ENCODE assay signal across 22 cellular contexts in the genomic region with DNA sequence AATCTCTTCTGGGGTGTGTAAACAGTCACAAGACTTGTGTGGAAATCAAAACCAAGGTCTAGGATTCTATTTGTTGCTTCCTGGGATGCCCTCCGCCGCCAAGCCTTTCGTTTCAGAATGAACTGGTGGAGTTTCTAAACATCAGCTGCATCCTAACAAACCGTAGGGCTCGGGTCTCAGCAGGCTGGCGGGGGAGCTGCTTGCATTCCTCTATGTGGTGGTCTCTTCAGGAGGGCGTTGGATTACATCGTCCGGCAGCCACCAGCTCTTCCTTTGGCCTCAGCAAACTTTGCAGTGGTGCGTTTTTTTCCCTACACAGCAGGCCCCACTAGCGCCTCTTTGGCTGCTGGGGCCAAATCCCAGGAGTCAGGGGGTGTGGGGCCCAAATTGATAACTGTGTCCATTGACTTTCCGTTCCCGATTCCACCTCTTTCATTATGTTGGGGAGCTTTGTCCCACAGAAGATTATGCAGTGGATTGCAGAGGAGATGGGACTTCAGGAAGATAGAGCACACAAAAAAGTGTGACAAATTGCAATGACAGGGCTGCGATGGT.
A peak's percentile ranks its signal among the peaks of the same experiment; 100 is the strongest.
DNase-seq lines count a peak whose midpoint lies in the region; ATAC-seq and TF ChIP-seq lines count a peak whose summit lies in the region.
"Had no signal": no experiment of that assay in that cellular context is flagged by ENCODE, and none has a peak within 500 bp of the region (broad histone marks: within the 10 kb centered on the region; RNA-seq: fewer than 3 reads in every experiment).

No MANE protein-coding gene starts in this region.

- no peak overlapping the region for H3K14ac ChIP-seq in neuronal stem cell (ENCODE audit: low read length)

- no peaks in the 10 kb centered on the region for H3K79me1 ChIP-seq in mesendoderm (ENCODE audit: low read length)
- no peaks in the 10 kb centered on the region for H3K79me1 ChIP-seq in neuronal stem cell (ENCODE audit: low read depth, low read length)

- no peaks in the 10 kb centered on the region for H3K27me3 Mint-ChIP-seq in stimulated activated naive CD8-positive, alpha-beta T cell treated with anti-CD3 and anti-CD28 coated beads, Interleukin-15, amount 100 ng/mL, for 72 hours

- no peak for ATAC-seq in stimulated activated naive CD8-positive, alpha-beta T cell treated with anti-CD3 and anti-CD28 coated beads, Interleukin-15, amount 100 ng/mL, for 72 hours
- ATAC-seq in right lobe of liver = no peak
- ATAC-seq: K562, PC-3 had no signal

- DNase-seq in H7 (peak; percentile 8), ecto neural progenitor cell (ENCODE audit: low spot score) (peak; percentile 87), mesendoderm (peak; percentile 3), neuronal stem cell (ENCODE audit: low spot score) (peak; percentile 39), foreskin fibroblast (no peak), right lobe of liver (no peak)
- DNase-seq in stimulated activated naive CD8-positive, alpha-beta T cell treated with anti-CD3 and anti-CD28 coated beads, Interleukin-15, amount 100 ng/mL, for 72 hours = no peak
- DNase-seq: AML-193; Calu3; CD8-positive, alpha-beta memory T cell; DMS153; GDM1; MM.1S; NCI-H1048; NCI-H1417 treated with DMSO at 0.1 percent for 48 hours; NCI-H187; NCI-H446; NCI-H526; PC-3; Right ventricle myocardium superior had no signal

- H3K4me2 ChIP-seq in mesendoderm (ENCODE audit: low read length) (no peak overlapping the region), neuronal stem cell (ENCODE audit: insufficient read depth, low read length, poor library complexity, severe bottlenecking) (no peak overlapping the region)

- H3K4me1 ChIP-seq in mesendoderm (ENCODE audit: control insufficient read depth, low read depth, low read length) = no peaks in the 10 kb centered on the region
- H3K4me1 ChIP-seq in neuronal stem cell (ENCODE audit: control insufficient read depth in 2 of 2, insufficient read depth in 1 of 2, low read depth in 1 of 2, low read length in 2 of 2) = peaks cover 7 to 9% of the 10 kb centered on the region in 2 donors
- H3K4me1 ChIP-seq in right lobe of liver = no peaks in the 10 kb centered on the region

- H3K27ac ChIP-seq in mesendoderm (ENCODE audit: low read depth, low read length) (no peak overlapping the region), neuronal stem cell (replicated peaks; ENCODE audit: low read length) (no peak overlapping the region), right lobe of liver (no peak overlapping the region)
- H3K27ac ChIP-seq: C4-2B had no signal

- H3K27me3 ChIP-seq in H7 (ENCODE audit: control insufficient read depth, insufficient read depth, low read length) = no peaks in the 10 kb centered on the region
- H3K27me3 ChIP-seq in mesendoderm (ENCODE audit: insufficient read depth, low read length, poor library complexity) = no peaks in the 10 kb centered on the region
- no peaks in the 10 kb centered on the region for H3K27me3 ChIP-seq in neuronal stem cell (ENCODE audit: control insufficient read depth in 3 of 3, insufficient read depth in 3 of 3, low read depth in 1 of 3, low read length in 3 of 3)
- H3K27me3 ChIP-seq in right lobe of liver = no peaks in the 10 kb centered on the region

- WGBS in mesendoderm (ENCODE audit: extremely low coverage, insufficient coverage, low lambda C conversion rate) = no CpG with 5 or more reads among the region's 14 CpGs
- WGBS in neuronal stem cell (ENCODE audit: extremely low coverage in 2 of 2, insufficient read length in 2 of 2, insufficient replicate concordance in 1 of 2), 2 donors = no CpG with 5 or more reads among the region's 14 CpGs
- 97% methylated on average over 5 of the region's 14 CpGs for WGBS in right lobe of liver (ENCODE audit: insufficient coverage, low coverage, low lambda C conversion rate, missing lambda C conversion rate)

- no peak overlapping the region for H3K4me3 Mint-ChIP-seq in stimulated activated naive CD8-positive, alpha-beta T cell treated with anti-CD3 and anti-CD28 coated beads, Interleukin-15, amount 100 ng/mL, for 72 hours
- H3K4me3 Mint-ChIP-seq: CD8-positive, alpha-beta memory T cell had no signal

- peak overlapping the region; percentile 64 for H2AFZ ChIP-seq in neuronal stem cell (ENCODE audit: low read length)

- no peak overlapping the region for H2BK5ac ChIP-seq in mesendoderm (ENCODE audit: low read length)
- no peak overlapping the region for H2BK5ac ChIP-seq in neuronal stem cell (ENCODE audit: low read length)

- H2BK15ac ChIP-seq in mesendoderm (replicated peaks; ENCODE audit: low read depth) = no peak overlapping the region
- H2BK15ac ChIP-seq in neuronal stem cell (ENCODE audit: low read length) = no peak overlapping the region

- H3K56ac ChIP-seq in mesendoderm (ENCODE audit: low read length) = no peak overlapping the region

- no peak overlapping the region for H3K9ac ChIP-seq in mesendoderm (ENCODE audit: low read length)
- no peak overlapping the region for H3K9ac ChIP-seq in neuronal stem cell (ENCODE audit: low read depth, low read length, poor library complexity)

- H3K4ac ChIP-seq in mesendoderm (ENCODE audit: low read depth, low read length) (no peak overlapping the region), neuronal stem cell (ENCODE audit: low read length) (no peak overlapping the region)

- no peaks in the 10 kb centered on the region for H3K79me2 ChIP-seq in mesendoderm (ENCODE audit: control insufficient read depth, insufficient read depth, low read length)

- H2AK5ac ChIP-seq in mesendoderm (ENCODE audit: low read length) = no peak overlapping the region
- H2AK5ac ChIP-seq in neuronal stem cell (ENCODE audit: low read depth, low read length) = no peak overlapping the region

- no peak for TF ChIP-seq POLR2A in right lobe of liver (IDR thresholded peaks at IDR 0.05)

- no peak overlapping the region for H3K27ac Mint-ChIP-seq in stimulated activated naive CD8-positive, alpha-beta T cell treated with anti-CD3 and anti-CD28 coated beads, Interleukin-15, amount 100 ng/mL, for 72 hours
- H3K27ac Mint-ChIP-seq: CD8-positive, alpha-beta memory T cell had no signal

- no peak overlapping the region for H4K5ac ChIP-seq in mesendoderm (ENCODE audit: low read length)

- H3K9me3 ChIP-seq in neuronal stem cell (replicated peaks in 1 of 2; ENCODE audit: control insufficient read depth in 2 of 2, insufficient read depth in 1 of 2, low read depth in 1 of 2, low read length in 2 of 2) (peaks cover 0 to 7% of the 10 kb centered on the region in 2 donors), right lobe of liver (no peaks in the 10 kb centered on the region)

- TF ChIP-seq CTCF in foreskin fibroblast (IDR thresholded peaks at IDR 0.05; ENCODE audit: low read depth, low read length) (no peak), right lobe of liver (IDR thresholded peaks at IDR 0.05) (no peak)

- H2BK12ac ChIP-seq in neuronal stem cell (ENCODE audit: low read length) = no peak overlapping the region

- H3K4me3 ChIP-seq in H7 (ENCODE audit: insufficient read depth, low read depth, low read length) (no peak overlapping the region), mesendoderm (ENCODE audit: low read length) (no peak overlapping the region), neuronal stem cell (ENCODE audit: low read length in 2 of 2) (no peak overlapping the region), foreskin fibroblast (ENCODE audit: low read depth in 1 of 2, low read length in 2 of 2) (no peak overlapping the region), right lobe of liver (no peak overlapping the region)
- H3K4me3 ChIP-seq: K562 had no signal

- peaks cover 0 to 4% of the 10 kb centered on the region in 2 donors for H3K9me3 Mint-ChIP-seq in stimulated activated naive CD8-positive, alpha-beta T cell treated with anti-CD3 and anti-CD28 coated beads, Interleukin-15, amount 100 ng/mL, for 72 hours

- H2BK120ac ChIP-seq in mesendoderm (ENCODE audit: low read depth, low read length) = no peak overlapping the region
- no peak overlapping the region for H2BK120ac ChIP-seq in neuronal stem cell (ENCODE audit: low read depth, low read length)

- no peak overlapping the region for H4K91ac ChIP-seq in neuronal stem cell (ENCODE audit: low read depth, low read length, poor library complexity)

- intact Hi-C loops in right lobe of liver (cut with DNase I) = no loop called here

- H3K23ac ChIP-seq in mesendoderm (ENCODE audit: low read length) (no peak overlapping the region), neuronal stem cell (ENCODE audit: low read depth, low read length, poor library complexity) (no peak overlapping the region)

- no peaks in the 10 kb centered on the region for H3K4me1 Mint-ChIP-seq in stimulated activated naive CD8-positive, alpha-beta T cell treated with anti-CD3 and anti-CD28 coated beads, Interleukin-15, amount 100 ng/mL, for 72 hours
- H3K4me1 Mint-ChIP-seq: CD8-positive, alpha-beta memory T cell had no signal

- H4K8ac ChIP-seq in mesendoderm (ENCODE audit: low read depth, low read length) (no peak overlapping the region), neuronal stem cell (ENCODE audit: low read depth, low read length) (no peak overlapping the region)

- H3K18ac ChIP-seq in mesendoderm (ENCODE audit: low read length) (no peak overlapping the region), neuronal stem cell (ENCODE audit: low read length) (no peak overlapping the region)

- H3K36me3 ChIP-seq in H7 (replicated peaks; ENCODE audit: control insufficient read depth, insufficient read depth, low read length) (no peaks in the 10 kb centered on the region), mesendoderm (ENCODE audit: control insufficient read depth, insufficient read depth, low read length) (no peaks in the 10 kb centered on the region), neuronal stem cell (replicated peaks in 1 of 2; ENCODE audit: control insufficient read depth in 2 of 2, insufficient read depth in 2 of 2, low read length in 2 of 2) (no peaks in the 10 kb centered on the region), right lobe of liver (no peaks in the 10 kb centered on the region)

Comparison
In these comparisons a context has a peak if more than half of its experiments do, and no peak if none do; other contexts are left out.
1. DNase-seq: peak in H7 (single experiment), ecto neural progenitor cell (single experiment), mesendoderm (single experiment) and neuronal stem cell (single experiment); none in foreskin fibroblast (0 of 2), stimulated activated naive CD8-positive, alpha-beta T cell treated with anti-CD3 and anti-CD28 coated beads, Interleukin-15, amount 100 ng/mL, for 72 hours (0 of 2) and right lobe of liver (0 of 3).